Comparison of ENCODE assay signal across 1 cellular context in genomic region chr7:154698726-154699291, GRCh38.
A peak's percentile ranks its signal among the peaks of the same experiment; 100 is the strongest.
TF ChIP-seq lines count a peak whose summit lies in the region.

No MANE protein-coding gene starts in this region.

TF ChIP-seq in K562, 482 proteins besides CTCF, POLR2A, EP300 and RAD21 (continued from another document and continues in another):
- TF ChIP-seq CHD7 (IDR thresholded peaks at IDR 0.05; ENCODE audit: low read depth, low read length) (no peak), RBM34 (IDR thresholded peaks at IDR 0.05; ENCODE audit: borderline replicate concordance, insufficient read depth, low read length) (no peak), NR2C1 (IDR thresholded peaks at IDR 0.05) (no peak), NR2C1 (tag; IDR thresholded peaks at IDR 0.05) (no peak), DNMT1 (IDR thresholded peaks at IDR 0.05) (no peak), HDAC1 (IDR thresholded peaks at IDR 0.05) (no peak), KDM4B (IDR thresholded peaks at IDR 0.05; ENCODE audit: borderline replicate concordance in 2 of 2, low read depth in 1 of 2) (no peak), ZNF778 (CRISPR knock-in tag; IDR thresholded peaks at IDR 0.05) (no peak), ZFP1 (CRISPR knock-in tag; IDR thresholded peaks at IDR 0.05) (no peak), POLR2H (tag; IDR thresholded peaks at IDR 0.05; ENCODE audit: low read depth) (no peak), JUND (IDR thresholded peaks at IDR 0.05; ENCODE audit: borderline replicate concordance, low read depth, low read length) (peak; percentile 8; the same call in 1 of the 2 replicates), JUND (tag; IDR thresholded peaks at IDR 0.05; ENCODE audit: borderline replicate concordance, low read depth, low read length) (no peak), SMAD2 (IDR thresholded peaks at IDR 0.05; ENCODE audit: low read depth, low read length) (no peak), ARID2 (IDR thresholded peaks at IDR 0.05) (no peak), GMEB1 (CRISPR knock-in tag; IDR thresholded peaks at IDR 0.05) (no peak), IRF2 (CRISPR knock-in tag; IDR thresholded peaks at IDR 0.05) (no peak), ZNF436 (CRISPR knock-in tag; IDR thresholded peaks at IDR 0.05) (no peak), SP2 (IDR thresholded peaks at IDR 0.05; ENCODE audit: extremely low read depth, low read depth, low read length, poor library complexity, severe bottlenecking) (no peak), KLF16 (IDR thresholded peaks at IDR 0.05) (peak; percentile 45; the same call in 1 of the 2 replicates), PHF8 (IDR thresholded peaks at IDR 0.05; ENCODE audit: borderline replicate concordance, low read length) (no peak), MAFF (IDR thresholded peaks at IDR 0.05; ENCODE audit: low read length) (0 out of 2 replicates have a peak, but pooled peaks have one; percentile 3), C11orf30 (IDR thresholded peaks at IDR 0.05; ENCODE audit: low read depth) (no peak), THRB (CRISPR knock-in tag; conservative IDR thresholded peaks at IDR 0.05) (0 out of 2 replicates have a peak, but pooled peaks have one; percentile 14), ZNF507 (tag; conservative IDR thresholded peaks at IDR 0.05) (no peak), CCAR2 (IDR thresholded peaks at IDR 0.05; ENCODE audit: low read depth, low read length) (no peak), ZNF586 (CRISPR knock-in tag; conservative IDR thresholded peaks at IDR 0.05) (no peak), YBX1 (IDR thresholded peaks at IDR 0.05) (no peak), JUN (IDR thresholded peaks at IDR 0.05; ENCODE audit: borderline replicate concordance, low read depth, low read length) (no peak), JUN (CRISPR knock-in tag; IDR thresholded peaks at IDR 0.05; ENCODE audit: borderline replicate concordance) (no peak), RCOR1 (IDR thresholded peaks at IDR 0.05; ENCODE audit: borderline replicate concordance in 1 of 2, low read depth in 2 of 2, low read length in 2 of 2) (peak in 1 of 2 experiments; percentile 40; a peak in 1 of 4 replicates), ZNF511 (CRISPR knock-in tag; IDR thresholded peaks at IDR 0.05) (no peak), SAP30 (IDR thresholded peaks at IDR 0.05; ENCODE audit: borderline replicate concordance, insufficient read depth, low read depth, low read length, poor library complexity, severe bottlenecking) (no peak), STAT5B (CRISPR knock-in tag; IDR thresholded peaks at IDR 0.05) (no peak), THRAP3 (IDR thresholded peaks at IDR 0.05; ENCODE audit: borderline replicate concordance) (no peak), PTBP1 (IDR thresholded peaks at IDR 0.05; ENCODE audit: low read depth, low read length) (no peak), BACH1 (tag; IDR thresholded peaks at IDR 0.05) (no peak), ZFPM2 (CRISPR knock-in tag; IDR thresholded peaks at IDR 0.05) (no peak), RBM39 (optimal IDR thresholded peaks at IDR 0.05; ENCODE audit: low read depth, low read length) (peak; percentile 63), SMC3 (conservative IDR thresholded peaks at IDR 0.05; ENCODE audit: insufficient read depth, low read depth, low read length) (peak; percentile 48; the same call in 1 of the 2 replicates), BRF2 (IDR thresholded peaks at IDR 0.05; ENCODE audit: borderline replicate concordance, insufficient read depth, insufficient read length) (no peak), RB1 (IDR thresholded peaks at IDR 0.05; ENCODE audit: low read depth) (peak; percentile 15; the same call in 1 of the 2 replicates), PRDM10 (IDR thresholded peaks at IDR 0.05; ENCODE audit: partially characterized antibody) (no peak), XRCC5 (IDR thresholded peaks at IDR 0.05; ENCODE audit: low read depth, low read length) (peak; percentile 67; the same call in 1 of the 2 replicates), CBX2 (IDR thresholded peaks at IDR 0.05; ENCODE audit: insufficient read depth, low read length, poor library complexity, severe bottlenecking) (no peak), E2F5 (CRISPR knock-in tag; IDR thresholded peaks at IDR 0.05) (no peak), ZNF24 (IDR thresholded peaks at IDR 0.05) (no peak), GATAD2B (IDR thresholded peaks at IDR 0.05; ENCODE audit: borderline replicate concordance) (no peak), CREM (IDR thresholded peaks at IDR 0.05; ENCODE audit: low read depth) (0 out of 2 replicates have a peak, but pooled peaks have one; percentile 15), ZNF766 (CRISPR knock-in tag; conservative IDR thresholded peaks at IDR 0.05) (no peak)
